18 cellular contexts compared by ENCODE assay signal in genomic region chr10:70885485-70885884, GRCh38.
"Had no signal": no experiment of that assay in that cellular context is flagged by ENCODE, and none has a peak within 500 bp of the region (broad histone marks: within the 10 kb centered on the region; RNA-seq: fewer than 3 reads in every experiment).

No MANE protein-coding gene starts in this region.

- H2AFZ ChIP-seq: neural progenitor cell had no signal

- H3K27ac Mint-ChIP-seq: activated CD4-positive, alpha-beta T cell treated with anti-CD3 and anti-CD28 coated beads for 36 hours; activated CD8-positive, alpha-beta memory T cell treated with anti-CD3 and anti-CD28 coated beads, Interleukin-2, amount 10 ng/mL, durations not matched to agents 7 days and 5 days; neural progenitor cell; WTC11 had no signal

- H3K4me2 ChIP-seq: neural progenitor cell, SK-N-SH had no signal

- H3K9me2 ChIP-seq: SK-N-SH had no signal

- H3K9me3 ChIP-seq: psoas muscle, SK-N-SH, stomach had no signal

- H3K27me3 Mint-ChIP-seq: activated CD4-positive, alpha-beta T cell treated with anti-CD3 and anti-CD28 coated beads for 36 hours; activated CD8-positive, alpha-beta memory T cell treated with anti-CD3 and anti-CD28 coated beads, Interleukin-2, amount 10 ng/mL, durations not matched to agents 7 days and 5 days; T-cell had no signal

- ATAC-seq: activated CD4-positive, alpha-beta T cell treated with anti-CD3 and anti-CD28 coated beads for 36 hours; activated CD8-positive, alpha-beta memory T cell treated with anti-CD3 and anti-CD28 coated beads, Interleukin-2, amount 10 ng/mL, durations not matched to agents 7 days and 5 days; activated naive CD4-positive, alpha-beta T cell treated with anti-CD3 and anti-CD28 coated beads, Interleukin-2, amount 50 U/mL, for 72 hours; psoas muscle; right cardiac atrium; T-cell; WTC11 had no signal

- H3K9me3 Mint-ChIP-seq: activated naive CD4-positive, alpha-beta T cell treated with anti-CD3 and anti-CD28 coated beads, Interleukin-2, amount 50 U/mL, for 72 hours; neural progenitor cell; T-cell; WTC11 had no signal

- H3K27ac ChIP-seq: neural progenitor cell, psoas muscle, skin epidermis had no signal

- H3K4me3 Mint-ChIP-seq: activated CD4-positive, alpha-beta T cell treated with anti-CD3 and anti-CD28 coated beads for 36 hours; activated CD8-positive, alpha-beta memory T cell treated with anti-CD3 and anti-CD28 coated beads, Interleukin-2, amount 10 ng/mL, durations not matched to agents 7 days and 5 days; neural progenitor cell; T-cell; WTC11 had no signal

- H3K4me3 ChIP-seq: dorsolateral prefrontal cortex, neural progenitor cell, psoas muscle, skin epidermis, stomach had no signal

- H3K27me3 ChIP-seq: dorsolateral prefrontal cortex, neural progenitor cell, stomach had no signal

- H3K9ac ChIP-seq: neural progenitor cell, SK-N-SH had no signal

- DNase-seq: activated CD4-positive, alpha-beta T cell treated with anti-CD3 and anti-CD28 coated beads for 36 hours; activated CD4-positive, alpha-beta T cell treated with anti-CD3 and anti-CD28 coated beads, Interleukin-2, amount 50 U/mL, for 48 hours; activated effector memory CD4-positive, alpha-beta T cell treated with anti-CD3 and anti-CD28 coated beads, Interleukin-2, amount 50 U/mL, for 16 hours; activated T-cell treated with anti-CD3 and anti-CD28 coated beads, Interleukin-2, amount 50 U/mL, for 1 hour; amniotic stem cell; dorsolateral prefrontal cortex; foreskin melanocyte; kidney; SK-N-SH; stomach; T-cell had no signal
